12 cellular contexts compared by ENCODE assay signal in genomic region chr20:47241345-47241781, GRCh38.
A peak's percentile ranks its signal among the peaks of the same experiment; 100 is the strongest.
DNase-seq lines count a peak whose midpoint lies in the region; ATAC-seq and TF ChIP-seq lines count a peak whose summit lies in the region.
"Had no signal": no experiment of that assay in that cellular context is flagged by ENCODE, and none has a peak within 500 bp of the region (broad histone marks: within the 10 kb centered on the region; RNA-seq: fewer than 3 reads in every experiment).

No MANE protein-coding gene starts in this region.

- peaks cover 69% of the 10 kb centered on the region for H3K36me3 ChIP-seq in MG63

- no peaks in the 10 kb centered on the region for H3K9me3 ChIP-seq in MG63

- H3K4me3 ChIP-seq in MG63 (no peak overlapping the region), choroid plexus epithelial cell (ENCODE audit: low read depth, low read length) (no peak overlapping the region)

- H3K27me3 ChIP-seq in MG63, result no peaks in the 10 kb centered on the region

- DNase-seq in AG09319 (ENCODE audit: extremely low read depth, low read depth), result peak; percentile 52
- DNase-seq in MG63, result peak; percentile 76
- peak; percentile 82 for DNase-seq in choroid plexus epithelial cell (ENCODE audit: low read depth)
- DNase-seq in myocyte (ENCODE audit: low read depth), result peak; percentile 67
- no peak for DNase-seq in GM10266 (ENCODE audit: extremely low spot score)
- DNase-seq in hepatic stellate cell (ENCODE audit: low spot score), result no peak
- no peak for DNase-seq in SK-N-DZ (ENCODE audit: low spot score)
- DNase-seq: effector CD8-positive, alpha-beta T cell; stimulated activated CD4-positive, alpha-beta T cell treated with anti-CD3 and anti-CD28 coated beads, Interleukin-2, amount 100 ng/mL, for 24 hours; stimulated activated naive CD8-positive, alpha-beta T cell treated with anti-CD3 and anti-CD28 coated beads, Interleukin-15, Interleukin-2, amounts not matched to agents 100 U/mL and 50 U/mL, for 24 hours; T-helper 17 cell had no signal

- TF ChIP-seq CTCF in AG09319 (IDR thresholded peaks at IDR 0.05; ENCODE audit: low read depth, low read length), result no peak
- no peak for TF ChIP-seq CTCF in choroid plexus epithelial cell (conservative IDR thresholded peaks at IDR 0.05; ENCODE audit: low read depth, low read length)
- TF ChIP-seq CTCF in GM10266 (IDR thresholded peaks at IDR 0.05; ENCODE audit: control insufficient read depth, insufficient read depth, low read depth, missing control alignments), result no peak

- no peak for ATAC-seq in HG02981 (IDR thresholded peaks at IDR 0.05; ENCODE audit: unreplicated experiment)
- ATAC-seq: stimulated activated naive CD8-positive, alpha-beta T cell treated with anti-CD3 and anti-CD28 coated beads, Interleukin-15, Interleukin-2, amounts not matched to agents 100 U/mL and 50 U/mL, for 24 hours; T-helper 17 cell had no signal

Comparison
In these comparisons a context has a peak if more than half of its experiments do, and no peak if none do; other contexts are left out.
1. DNase-seq: peak in AG09319 (single experiment), MG63 (single experiment), choroid plexus epithelial cell (single experiment) and myocyte (single experiment); none in GM10266 (single experiment), hepatic stellate cell (single experiment) and SK-N-DZ (single experiment).